Comparison of ENCODE assay signal across 8 cellular contexts in genomic region chr6:33271608-33272357, GRCh38. TPM values are rescaled to one million over a fixed set of nuclear protein-coding genes. Genes with fewer than 3 reads are reported as not detected.
DNase-seq lines count a peak whose midpoint lies in the region; ATAC-seq and TF ChIP-seq lines count a peak whose summit lies in the region.

RPS18 (plus strand) TSS chr6:33272075; CDS start chr6:33272120, 45 bp downstream.
VPS52 (minus strand) TSS chr6:33271876; CDS start chr6:33271675, 201 bp downstream.

- H3K27me3 Mint-ChIP-seq in activated T-cell treated with anti-CD3 and anti-CD28 coated beads, Interleukin-2, amount 50 U/mL, for 4 hours (ENCODE audit: low read depth): no peaks in the 10 kb centered on the region

- H3K27ac ChIP-seq in Panc1 (ENCODE audit: low read length) (peak within 1 kb of the TSS; percentile 100), muscle layer of duodenum (ENCODE audit: low read length) (peak within 1 kb of the TSS; percentile 99)

- H3K4me1 ChIP-seq in Panc1 (ENCODE audit: control insufficient read depth, insufficient read depth, low read length) (peaks cover 28% of the 10 kb centered on the region), muscle layer of duodenum (ENCODE audit: control insufficient read depth in 1 of 2, insufficient read depth in 2 of 2, low read length in 2 of 2) (peaks cover 16 to 56% of the 10 kb centered on the region in 2 donors)

- POLR2A ChIA-PET in Panc1 (lab: Charles Lee): interaction anchor here (0.6 to 1.3 kb wide), 7 partner anchors 10 to 327 kb away, joined by 3 to 13 read pairs (median 4); no protein-coding TSS in a partner anchor

- TF ChIP-seq CTCF in Panc1 (IDR thresholded peaks at IDR 0.05): no peak

- H3K36me3 Mint-ChIP-seq in activated T-cell treated with anti-CD3 and anti-CD28 coated beads, Interleukin-2, amount 50 U/mL, for 4 hours (ENCODE audit: insufficient read depth): peaks cover 64% of the 10 kb centered on the region

- CTCF ChIA-PET in Panc1 (lab: Charles Lee): no interaction called here

- H3K27me3 ChIP-seq in Panc1 (ENCODE audit: control insufficient read depth, insufficient read depth, low read length): no peaks in the 10 kb centered on the region
- no peaks in the 10 kb centered on the region for H3K27me3 ChIP-seq in muscle layer of duodenum (ENCODE audit: low read depth, low read length)

- in situ Hi-C loops in Panc1 (cut with HindIII; ENCODE audit: low pct_unique_long_range_greater_than_20kb, low sequenced_read_pairs): no loop called here

- no peaks in the 10 kb centered on the region for H3K9me3 Mint-ChIP-seq in activated T-cell treated with anti-CD3 and anti-CD28 coated beads, Interleukin-2, amount 50 U/mL, for 4 hours

- DNase-seq in DMS53 (lab: John Stamatoyannopoulos, UW): peak; percentile 99
- peak; percentile 97 for DNase-seq in KG1 (lab: John Stamatoyannopoulos, UW)
- DNase-seq in Panc1 (ENCODE audit: low read depth, low spot score): peak; percentile 93
- DNase-seq in activated T-cell treated with anti-CD3 and anti-CD28 coated beads, Interleukin-2, amount 50 U/mL, for 4 hours: peak; percentile 88
- peak; percentile 83 to 90 for DNase-seq in stimulated activated CD8-positive, alpha-beta memory T cell treated with anti-CD3 and anti-CD28 coated beads, Interleukin-7, amount 100 ng/mL, for 4 hours (ENCODE audit: low read depth in 2 of 2)

- H3K4me3 ChIP-seq in Panc1 (ENCODE audit: low read depth in 2 of 2, low read length in 2 of 2): peak within 1 kb of the TSS; percentile 97
- peak within 1 kb of the TSS; percentile 87 to 100 for H3K4me3 ChIP-seq in muscle layer of duodenum (ENCODE audit: low read depth in 1 of 2, low read length in 2 of 2)

- ATAC-seq in GM21723 (IDR thresholded peaks at IDR 0.05; ENCODE audit: unreplicated experiment): peak; percentile 70
- peak; percentile 93 for ATAC-seq in Panc1
- ATAC-seq in activated T-cell treated with anti-CD3 and anti-CD28 coated beads, Interleukin-2, amount 50 U/mL, for 4 hours: peak; percentile 83 to 85
- ATAC-seq in esophagus mucosa: peak; percentile 86

- peaks cover 47% of the 10 kb centered on the region for H3K4me1 Mint-ChIP-seq in activated T-cell treated with anti-CD3 and anti-CD28 coated beads, Interleukin-2, amount 50 U/mL, for 4 hours (ENCODE audit: low read depth)

- intact Hi-C loops in Panc1 (cut with micrococcal nuclease; ENCODE audit: unreplicated experiment): no loop called here

- H3K9me3 ChIP-seq in Panc1 (ENCODE audit: control insufficient read depth, insufficient read depth, low read depth, low read length) (no peaks in the 10 kb centered on the region), muscle layer of duodenum (ENCODE audit: control insufficient read depth in 1 of 2, low read length in 2 of 2) (no peaks in the 10 kb centered on the region)

- H3K4me3 Mint-ChIP-seq in activated T-cell treated with anti-CD3 and anti-CD28 coated beads, Interleukin-2, amount 50 U/mL, for 4 hours: peak within 1 kb of the TSS; percentile 96

- no TSS peak for BruUV-seq in Panc1 (replicated peaks; lab: Mats Ljungman, UMichigan)

- H3K36me3 ChIP-seq in Panc1 (ENCODE audit: control insufficient read depth, insufficient read depth, low read length) (peaks cover 37% of the 10 kb centered on the region), muscle layer of duodenum (ENCODE audit: control insufficient read depth in 1 of 2, insufficient read depth in 2 of 2, low read length in 2 of 2) (peaks cover 47 to 53% of the 10 kb centered on the region in 2 donors)

RNA-seq across cellular contexts. Expression of gene RPS18, which starts in this region (rescaled TPM):
- total RNA-seq in Panc1 (2021; ENCODE audit: unreplicated experiment) (1,987 TPM), esophagus mucosa (3,499 TPM)
- polyA plus RNA-seq in Panc1 (2012; ENCODE audit: insufficient read length): 3,030 TPM
- total RNA-seq in activated T-cell treated with anti-CD3 and anti-CD28 coated beads, Interleukin-2, amount 50 U/mL, for 4 hours: 1,000 to 10,000 TPM; 4,231 to 4,415 (median 4,409) TPM

RNA-seq across cellular contexts. Expression of gene VPS52, which starts in this region (rescaled TPM):
- 77.7 TPM for total RNA-seq in Panc1 (2021; ENCODE audit: unreplicated experiment)
- 68.6 TPM for polyA plus RNA-seq in Panc1 (2012; ENCODE audit: insufficient read length)
- 10 to 100 TPM; 51.2 to 65.4 (median 63.5) TPM for total RNA-seq in activated T-cell treated with anti-CD3 and anti-CD28 coated beads, Interleukin-2, amount 50 U/mL, for 4 hours
- total RNA-seq in esophagus mucosa: 38.8 TPM

Comparison
In these comparisons a context has a peak if more than half of its experiments do, and no peak if none do; other contexts are left out.
1. Peak in every context shown above with its lines: DNase-seq, ATAC-seq, H3K4me3 ChIP-seq and H3K27ac ChIP-seq.